Comparison of ENCODE assay signal across 15 cellular contexts in genomic region chr9:3868466-3868865, GRCh38.
DNase-seq lines count a peak whose midpoint lies in the region; TF ChIP-seq lines count a peak whose summit lies in the region.
"Had no signal": no experiment of that assay in that cellular context is flagged by ENCODE, and none has a peak within 500 bp of the region (broad histone marks: within the 10 kb centered on the region; RNA-seq: fewer than 3 reads in every experiment).

No MANE protein-coding gene starts in this region.

- no peak overlapping the region for H2AFZ ChIP-seq in neural progenitor cell (replicated peaks)
- H2AFZ ChIP-seq: GM23248 had no signal

- H3K27me3 ChIP-seq in HAP-1 (ENCODE audit: low read depth): no peaks in the 10 kb centered on the region
- no peaks in the 10 kb centered on the region for H3K27me3 ChIP-seq in neural progenitor cell
- H3K27me3 ChIP-seq: BLaER1 had no signal

- H3K27ac ChIP-seq in neural progenitor cell: no peak overlapping the region
- H3K27ac ChIP-seq: BLaER1, GM23248 had no signal

- H3K9me3 Mint-ChIP-seq in neural progenitor cell: peaks cover 12% of the 10 kb centered on the region
- no peaks in the 10 kb centered on the region for H3K9me3 Mint-ChIP-seq in activated naive CD8-positive, alpha-beta T cell treated with anti-CD3 and anti-CD28 coated beads for 36 hours

- peaks cover 60% of the 10 kb centered on the region for H3K36me3 Mint-ChIP-seq in neural progenitor cell
- H3K36me3 Mint-ChIP-seq in activated naive CD8-positive, alpha-beta T cell treated with anti-CD3 and anti-CD28 coated beads for 36 hours: peaks cover 5% of the 10 kb centered on the region
- H3K36me3 Mint-ChIP-seq: CD8-positive, alpha-beta memory T cell had no signal

- H3K4me1 ChIP-seq in HAP-1 (peaks cover 21% of the 10 kb centered on the region), neural progenitor cell (peaks cover 8% of the 10 kb centered on the region)
- H3K4me1 ChIP-seq: BLaER1, Caco-2 had no signal

- H3K4me3 ChIP-seq in AG10803 (ENCODE audit: low read length) (no peak overlapping the region), HAP-1 (no peak overlapping the region), neural progenitor cell (no peak overlapping the region)
- H3K4me3 ChIP-seq: BLaER1, GM23248 had no signal

- no peak overlapping the region for H3K4me2 ChIP-seq in neural progenitor cell
- H3K4me2 ChIP-seq: BLaER1 had no signal

- no peaks in the 10 kb centered on the region for H4K20me1 ChIP-seq in neural progenitor cell (ENCODE audit: low read depth)
- H4K20me1 ChIP-seq: BLaER1 had no signal

- H3K4me1 Mint-ChIP-seq in neural progenitor cell: peaks cover 21% of the 10 kb centered on the region
- no peaks in the 10 kb centered on the region for H3K4me1 Mint-ChIP-seq in activated naive CD8-positive, alpha-beta T cell treated with anti-CD3 and anti-CD28 coated beads for 36 hours
- H3K4me1 Mint-ChIP-seq: CD8-positive, alpha-beta memory T cell had no signal

- DNase-seq in AG10803 (ENCODE audit: low read depth) (peak; percentile 13), HAP-1 (ENCODE audit: low spot score in 2 of 2) (peak; percentile 21 to 75), amniotic epithelial cell (ENCODE audit: low read depth) (peak; percentile 62), neural progenitor cell (ENCODE audit: low spot score) (no peak), SKM-1 (lab: John Stamatoyannopoulos, UW; ENCODE audit: unreplicated experiment) (no peak), GM13976 (ENCODE audit: low spot score) (no peak)
- no peak for DNase-seq in activated naive CD8-positive, alpha-beta T cell treated with anti-CD3 and anti-CD28 coated beads for 36 hours
- DNase-seq: AML-193; Caco-2; CD8-positive, alpha-beta memory T cell; DMS53; GF-D8; H7 had no signal

- no peak overlapping the region for H3K4me3 Mint-ChIP-seq in neural progenitor cell
- H3K4me3 Mint-ChIP-seq in activated naive CD8-positive, alpha-beta T cell treated with anti-CD3 and anti-CD28 coated beads for 36 hours: no peak overlapping the region
- H3K4me3 Mint-ChIP-seq: CD8-positive, alpha-beta memory T cell had no signal

- peaks cover 3% of the 10 kb centered on the region for H3K79me2 ChIP-seq in neural progenitor cell (ENCODE audit: low read depth)

- no peak overlapping the region for H3K9ac ChIP-seq in neural progenitor cell
- H3K9ac ChIP-seq: BLaER1, GM23248 had no signal

- H3K9me3 ChIP-seq in HAP-1 (no peaks in the 10 kb centered on the region), neural progenitor cell (ENCODE audit: low read depth) (peaks cover 7% of the 10 kb centered on the region)
- H3K9me3 ChIP-seq: Caco-2 had no signal

- in situ Hi-C loops in HAP-1 (cut with MboI; ENCODE audit: low sequenced_read_pairs) (no loop called here), GM13976 (cut with MboI; ENCODE audit: low sequenced_read_pairs, unreplicated experiment) (no loop called here)

- TF ChIP-seq CTCF in AG10803 (conservative IDR thresholded peaks at IDR 0.05; ENCODE audit: low read length) (no peak), neural progenitor cell (IDR thresholded peaks at IDR 0.05) (no peak), GM13976 (IDR thresholded peaks at IDR 0.05; ENCODE audit: borderline replicate concordance, control extremely low read depth, extremely low read depth, insufficient read depth, missing control alignments) (no peak)

- peak overlapping the region; percentile 10 for H3K27ac Mint-ChIP-seq in neural progenitor cell
- no peak overlapping the region for H3K27ac Mint-ChIP-seq in activated naive CD8-positive, alpha-beta T cell treated with anti-CD3 and anti-CD28 coated beads for 36 hours
- H3K27ac Mint-ChIP-seq: CD8-positive, alpha-beta memory T cell had no signal

- H3K36me3 ChIP-seq in HAP-1 (replicated peaks) (no peaks in the 10 kb centered on the region), neural progenitor cell (no peaks in the 10 kb centered on the region)
- H3K36me3 ChIP-seq: BLaER1 had no signal

- H3F3A ChIP-seq in neural progenitor cell (ENCODE audit: low read depth): no peaks in the 10 kb centered on the region

- no peaks in the 10 kb centered on the region for H3K27me3 Mint-ChIP-seq in neural progenitor cell (ENCODE audit: insufficient read depth, low read depth)
- H3K27me3 Mint-ChIP-seq in activated naive CD8-positive, alpha-beta T cell treated with anti-CD3 and anti-CD28 coated beads for 36 hours: no peaks in the 10 kb centered on the region

Comparison
In these comparisons a context has a peak if more than half of its experiments do, and no peak if none do; other contexts are left out.
1. DNase-seq: peak in AG10803 (single experiment), HAP-1 (2 of 2) and amniotic epithelial cell (single experiment); none in neural progenitor cell (single experiment), SKM-1 (single experiment), activated naive CD8-positive, alpha-beta T cell treated with anti-CD3 and anti-CD28 coated beads for 36 hours (single experiment) and GM13976 (single experiment).